1 cellular context compared by ENCODE assay signal in the genomic region with DNA sequence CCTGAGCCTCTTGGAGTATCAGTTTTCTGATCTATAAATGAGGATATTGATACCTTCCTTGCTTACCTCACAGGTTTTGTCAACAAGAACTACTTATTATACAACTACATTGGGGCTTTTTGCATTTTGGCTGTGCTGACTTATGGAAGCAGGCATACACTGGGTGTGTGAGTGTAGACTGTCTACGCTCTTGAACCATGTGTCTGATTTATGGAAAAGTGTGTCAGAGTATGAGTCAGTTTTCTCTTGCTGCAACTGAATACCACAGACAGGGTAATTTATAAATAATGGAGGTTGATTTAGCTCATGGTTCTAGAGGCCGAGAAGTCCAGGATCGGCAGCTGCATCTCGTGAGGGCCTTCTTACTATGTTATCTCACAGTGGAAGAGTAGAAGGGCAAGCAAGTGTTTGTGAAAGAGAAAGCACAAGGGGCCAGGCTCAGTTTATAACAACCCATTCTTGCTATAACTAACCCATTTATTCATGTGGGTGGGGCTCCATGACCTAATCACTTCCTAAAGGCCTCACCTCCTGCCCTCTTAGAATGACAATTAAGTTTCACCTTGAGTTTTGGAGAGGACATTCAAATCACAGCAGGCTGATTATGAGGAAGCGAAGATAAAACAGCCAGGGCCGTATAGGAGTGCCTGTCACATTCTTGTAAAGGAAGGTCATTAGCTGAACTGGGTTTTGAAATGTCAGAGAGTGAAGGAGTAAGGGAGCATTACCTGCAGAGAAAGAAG.
TF ChIP-seq lines count a peak whose summit lies in the region.

No MANE protein-coding gene starts in this region.

TF ChIP-seq in GM12878, 131 proteins besides CTCF, POLR2A, EP300 and RAD21 (continued from another document and continues in another):
- TF ChIP-seq TCF7 (IDR thresholded peaks at IDR 0.05; ENCODE audit: borderline replicate concordance), result peak; percentile 75
- TF ChIP-seq RCOR1 (conservative IDR thresholded peaks at IDR 0.05; ENCODE audit: low read depth, low read length), result 0 out of 2 replicates have a peak, but pooled peaks have one; percentile 56
- peak; percentile 72 for TF ChIP-seq EED (IDR thresholded peaks at IDR 0.05; ENCODE audit: low read depth)
- 0 out of 2 replicates have a peak, but pooled peaks have one; percentile 22 for TF ChIP-seq CREB1 (IDR thresholded peaks at IDR 0.05; ENCODE audit: low read depth)
- TF ChIP-seq POLR2AphosphoS5 (IDR thresholded peaks at IDR 0.05; ENCODE audit: low read length), result no peak
- peak; percentile 95 for TF ChIP-seq NR2F1 (conservative IDR thresholded peaks at IDR 0.05)
- TF ChIP-seq ETV6 (conservative IDR thresholded peaks at IDR 0.05 in 1 of 2, IDR thresholded peaks at IDR 0.05 in 1 of 2; ENCODE audit: borderline replicate concordance in 1 of 2, low read depth in 1 of 2), result peak in 1 of 2 experiments; percentile 99; a peak in 2 of 4 replicates
- peak; percentile 98 for TF ChIP-seq ESRRA (IDR thresholded peaks at IDR 0.05; ENCODE audit: low read length)
- TF ChIP-seq, protein P1, sequence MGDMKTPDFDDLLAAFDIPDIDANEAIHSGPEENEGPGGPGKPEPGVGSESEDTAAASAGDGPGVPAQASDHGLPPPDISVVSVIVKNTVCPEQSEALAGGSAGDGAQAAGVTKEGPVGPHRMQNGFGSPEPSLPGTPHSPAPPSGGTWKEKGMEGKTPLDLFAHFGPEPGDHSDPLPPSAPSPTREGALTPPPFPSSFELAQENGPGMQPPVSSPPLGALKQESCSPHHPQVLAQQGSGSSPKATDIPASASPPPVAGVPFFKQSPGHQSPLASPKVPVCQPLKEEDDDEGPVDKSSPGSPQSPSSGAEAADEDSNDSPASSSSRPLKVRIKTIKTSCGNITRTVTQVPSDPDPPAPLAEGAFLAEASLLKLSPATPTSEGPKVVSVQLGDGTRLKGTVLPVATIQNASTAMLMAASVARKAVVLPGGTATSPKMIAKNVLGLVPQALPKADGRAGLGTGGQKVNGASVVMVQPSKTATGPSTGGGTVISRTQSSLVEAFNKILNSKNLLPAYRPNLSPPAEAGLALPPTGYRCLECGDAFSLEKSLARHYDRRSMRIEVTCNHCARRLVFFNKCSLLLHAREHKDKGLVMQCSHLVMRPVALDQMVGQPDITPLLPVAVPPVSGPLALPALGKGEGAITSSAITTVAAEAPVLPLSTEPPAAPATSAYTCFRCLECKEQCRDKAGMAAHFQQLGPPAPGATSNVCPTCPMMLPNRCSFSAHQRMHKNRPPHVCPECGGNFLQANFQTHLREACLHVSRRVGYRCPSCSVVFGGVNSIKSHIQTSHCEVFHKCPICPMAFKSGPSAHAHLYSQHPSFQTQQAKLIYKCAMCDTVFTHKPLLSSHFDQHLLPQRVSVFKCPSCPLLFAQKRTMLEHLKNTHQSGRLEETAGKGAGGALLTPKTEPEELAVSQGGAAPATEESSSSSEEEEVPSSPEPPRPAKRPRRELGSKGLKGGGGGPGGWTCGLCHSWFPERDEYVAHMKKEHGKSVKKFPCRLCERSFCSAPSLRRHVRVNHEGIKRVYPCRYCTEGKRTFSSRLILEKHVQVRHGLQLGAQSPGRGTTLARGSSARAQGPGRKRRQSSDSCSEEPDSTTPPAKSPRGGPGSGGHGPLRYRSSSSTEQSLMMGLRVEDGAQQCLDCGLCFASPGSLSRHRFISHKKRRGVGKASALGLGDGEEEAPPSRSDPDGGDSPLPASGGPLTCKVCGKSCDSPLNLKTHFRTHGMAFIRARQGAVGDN (IDR thresholded peaks at IDR 0.05), result 0 out of 2 replicates have a peak, but pooled peaks have one; percentile 11
- peak; percentile 62; the same call in 1 of the 2 replicates for TF ChIP-seq FOXM1 (IDR thresholded peaks at IDR 0.05; ENCODE audit: low read depth, low read length)
- TF ChIP-seq NFIC (IDR thresholded peaks at IDR 0.05; ENCODE audit: low read depth, low read length), result peak; percentile 76
- TF ChIP-seq SMAD5 (IDR thresholded peaks at IDR 0.05; ENCODE audit: low read depth), result no peak
- TF ChIP-seq MTA2 (IDR thresholded peaks at IDR 0.05; ENCODE audit: low read depth), result peak; percentile 74
- TF ChIP-seq BCL11A (IDR thresholded peaks at IDR 0.05; ENCODE audit: low read depth, low read length), result peak; percentile 83
- peak; percentile 53 for TF ChIP-seq IKZF1 (conservative IDR thresholded peaks at IDR 0.05)
- TF ChIP-seq ZNF384 (IDR thresholded peaks at IDR 0.05; ENCODE audit: borderline replicate concordance, low read depth, low read length), result no peak
- TF ChIP-seq FOXK2 (IDR thresholded peaks at IDR 0.05), result no peak
- TF ChIP-seq SPI1 (IDR thresholded peaks at IDR 0.05; ENCODE audit: borderline replicate concordance, insufficient read depth, low read depth, low read length), result peak; percentile 80
- TF ChIP-seq SIN3A (IDR thresholded peaks at IDR 0.05; ENCODE audit: low read depth, low read length), result peak; percentile 43; the same call in 1 of the 2 replicates
- peak; percentile 76; the same call in 2 of the 3 replicates for TF ChIP-seq POU2F2 (IDR thresholded peaks at IDR 0.05; ENCODE audit: borderline replicate concordance, low read depth, low read length)
- peak; percentile 71; the same call in 1 of the 2 replicates for TF ChIP-seq TBL1XR1 (IDR thresholded peaks at IDR 0.05; ENCODE audit: low read depth, low read length)
- TF ChIP-seq, protein P2, sequence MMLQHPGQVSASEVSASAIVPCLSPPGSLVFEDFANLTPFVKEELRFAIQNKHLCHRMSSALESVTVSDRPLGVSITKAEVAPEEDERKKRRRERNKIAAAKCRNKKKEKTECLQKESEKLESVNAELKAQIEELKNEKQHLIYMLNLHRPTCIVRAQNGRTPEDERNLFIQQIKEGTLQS (IDR thresholded peaks at IDR 0.05; ENCODE audit: borderline replicate concordance, extremely low read depth, low read depth, low read length), result no peak
- TF ChIP-seq MEF2A (IDR thresholded peaks at IDR 0.05; ENCODE audit: insufficient read depth, low read depth, low read length), result 0 out of 2 replicates have a peak, but pooled peaks have one; percentile 19
- TF ChIP-seq CBFB (IDR thresholded peaks at IDR 0.05; ENCODE audit: low read depth), result 0 out of 2 replicates have a peak, but pooled peaks have one; percentile 24
- TF ChIP-seq EZH2 (IDR thresholded peaks at IDR 0.05; ENCODE audit: borderline replicate concordance, control insufficient read depth, low read depth, low read length), result no peak
- TF ChIP-seq, protein P3, sequence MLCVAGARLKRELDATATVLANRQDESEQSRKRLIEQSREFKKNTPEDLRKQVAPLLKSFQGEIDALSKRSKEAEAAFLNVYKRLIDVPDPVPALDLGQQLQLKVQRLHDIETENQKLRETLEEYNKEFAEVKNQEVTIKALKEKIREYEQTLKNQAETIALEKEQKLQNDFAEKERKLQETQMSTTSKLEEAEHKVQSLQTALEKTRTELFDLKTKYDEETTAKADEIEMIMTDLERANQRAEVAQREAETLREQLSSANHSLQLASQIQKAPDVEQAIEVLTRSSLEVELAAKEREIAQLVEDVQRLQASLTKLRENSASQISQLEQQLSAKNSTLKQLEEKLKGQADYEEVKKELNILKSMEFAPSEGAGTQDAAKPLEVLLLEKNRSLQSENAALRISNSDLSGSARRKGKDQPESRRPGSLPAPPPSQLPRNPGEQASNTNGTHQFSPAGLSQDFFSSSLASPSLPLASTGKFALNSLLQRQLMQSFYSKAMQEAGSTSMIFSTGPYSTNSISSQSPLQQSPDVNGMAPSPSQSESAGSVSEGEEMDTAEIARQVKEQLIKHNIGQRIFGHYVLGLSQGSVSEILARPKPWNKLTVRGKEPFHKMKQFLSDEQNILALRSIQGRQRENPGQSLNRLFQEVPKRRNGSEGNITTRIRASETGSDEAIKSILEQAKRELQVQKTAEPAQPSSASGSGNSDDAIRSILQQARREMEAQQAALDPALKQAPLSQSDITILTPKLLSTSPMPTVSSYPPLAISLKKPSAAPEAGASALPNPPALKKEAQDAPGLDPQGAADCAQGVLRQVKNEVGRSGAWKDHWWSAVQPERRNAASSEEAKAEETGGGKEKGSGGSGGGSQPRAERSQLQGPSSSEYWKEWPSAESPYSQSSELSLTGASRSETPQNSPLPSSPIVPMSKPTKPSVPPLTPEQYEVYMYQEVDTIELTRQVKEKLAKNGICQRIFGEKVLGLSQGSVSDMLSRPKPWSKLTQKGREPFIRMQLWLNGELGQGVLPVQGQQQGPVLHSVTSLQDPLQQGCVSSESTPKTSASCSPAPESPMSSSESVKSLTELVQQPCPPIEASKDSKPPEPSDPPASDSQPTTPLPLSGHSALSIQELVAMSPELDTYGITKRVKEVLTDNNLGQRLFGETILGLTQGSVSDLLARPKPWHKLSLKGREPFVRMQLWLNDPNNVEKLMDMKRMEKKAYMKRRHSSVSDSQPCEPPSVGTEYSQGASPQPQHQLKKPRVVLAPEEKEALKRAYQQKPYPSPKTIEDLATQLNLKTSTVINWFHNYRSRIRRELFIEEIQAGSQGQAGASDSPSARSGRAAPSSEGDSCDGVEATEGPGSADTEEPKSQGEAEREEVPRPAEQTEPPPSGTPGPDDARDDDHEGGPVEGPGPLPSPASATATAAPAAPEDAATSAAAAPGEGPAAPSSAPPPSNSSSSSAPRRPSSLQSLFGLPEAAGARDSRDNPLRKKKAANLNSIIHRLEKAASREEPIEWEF (IDR thresholded peaks at IDR 0.05; ENCODE audit: insufficient replicate concordance, low read depth, low read length), result peak; percentile 37
- TF ChIP-seq JUNB (IDR thresholded peaks at IDR 0.05), result peak; percentile 95
- peak; percentile 80 for TF ChIP-seq CREM (IDR thresholded peaks at IDR 0.05; ENCODE audit: low read depth)
- no peak for TF ChIP-seq PAX8 (IDR thresholded peaks at IDR 0.05)
- TF ChIP-seq, protein P4, sequence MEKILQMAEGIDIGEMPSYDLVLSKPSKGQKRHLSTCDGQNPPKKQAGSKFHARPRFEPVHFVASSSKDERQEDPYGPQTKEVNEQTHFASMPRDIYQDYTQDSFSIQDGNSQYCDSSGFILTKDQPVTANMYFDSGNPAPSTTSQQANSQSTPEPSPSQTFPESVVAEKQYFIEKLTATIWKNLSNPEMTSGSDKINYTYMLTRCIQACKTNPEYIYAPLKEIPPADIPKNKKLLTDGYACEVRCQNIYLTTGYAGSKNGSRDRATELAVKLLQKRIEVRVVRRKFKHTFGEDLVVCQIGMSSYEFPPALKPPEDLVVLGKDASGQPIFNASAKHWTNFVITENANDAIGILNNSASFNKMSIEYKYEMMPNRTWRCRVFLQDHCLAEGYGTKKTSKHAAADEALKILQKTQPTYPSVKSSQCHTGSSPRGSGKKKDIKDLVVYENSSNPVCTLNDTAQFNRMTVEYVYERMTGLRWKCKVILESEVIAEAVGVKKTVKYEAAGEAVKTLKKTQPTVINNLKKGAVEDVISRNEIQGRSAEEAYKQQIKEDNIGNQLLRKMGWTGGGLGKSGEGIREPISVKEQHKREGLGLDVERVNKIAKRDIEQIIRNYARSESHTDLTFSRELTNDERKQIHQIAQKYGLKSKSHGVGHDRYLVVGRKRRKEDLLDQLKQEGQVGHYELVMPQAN (conservative IDR thresholded peaks at IDR 0.05), result no peak
- TF ChIP-seq GABPA (IDR thresholded peaks at IDR 0.05; ENCODE audit: low read depth), result peak; percentile 55; the same call in 1 of the 2 replicates
- TF ChIP-seq RUNX3 (IDR thresholded peaks at IDR 0.05; ENCODE audit: low read length), result peak; percentile 66
- TF ChIP-seq BRCA1 (IDR thresholded peaks at IDR 0.05; ENCODE audit: low read depth, low read length), result no peak
- TF ChIP-seq, protein P5, sequence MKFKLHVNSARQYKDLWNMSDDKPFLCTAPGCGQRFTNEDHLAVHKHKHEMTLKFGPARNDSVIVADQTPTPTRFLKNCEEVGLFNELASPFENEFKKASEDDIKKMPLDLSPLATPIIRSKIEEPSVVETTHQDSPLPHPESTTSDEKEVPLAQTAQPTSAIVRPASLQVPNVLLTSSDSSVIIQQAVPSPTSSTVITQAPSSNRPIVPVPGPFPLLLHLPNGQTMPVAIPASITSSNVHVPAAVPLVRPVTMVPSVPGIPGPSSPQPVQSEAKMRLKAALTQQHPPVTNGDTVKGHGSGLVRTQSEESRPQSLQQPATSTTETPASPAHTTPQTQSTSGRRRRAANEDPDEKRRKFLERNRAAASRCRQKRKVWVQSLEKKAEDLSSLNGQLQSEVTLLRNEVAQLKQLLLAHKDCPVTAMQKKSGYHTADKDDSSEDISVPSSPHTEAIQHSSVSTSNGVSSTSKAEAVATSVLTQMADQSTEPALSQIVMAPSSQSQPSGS (IDR thresholded peaks at IDR 0.05; ENCODE audit: low read length), result peak; percentile 95
- 0 out of 2 replicates have a peak, but pooled peaks have one; percentile 46 for TF ChIP-seq PAX5 (IDR thresholded peaks at IDR 0.05; ENCODE audit: borderline replicate concordance, low read depth, low read length)
- TF ChIP-seq IRF4 (IDR thresholded peaks at IDR 0.05; ENCODE audit: low read depth, low read length), result 0 out of 2 replicates have a peak, but pooled peaks have one; percentile 50
- TF ChIP-seq DPF2 (IDR thresholded peaks at IDR 0.05), result peak; percentile 38; the same call in 1 of the 2 replicates
- no peak for TF ChIP-seq ZBED1 (IDR thresholded peaks at IDR 0.05; ENCODE audit: borderline replicate concordance)
- TF ChIP-seq, protein P6, sequence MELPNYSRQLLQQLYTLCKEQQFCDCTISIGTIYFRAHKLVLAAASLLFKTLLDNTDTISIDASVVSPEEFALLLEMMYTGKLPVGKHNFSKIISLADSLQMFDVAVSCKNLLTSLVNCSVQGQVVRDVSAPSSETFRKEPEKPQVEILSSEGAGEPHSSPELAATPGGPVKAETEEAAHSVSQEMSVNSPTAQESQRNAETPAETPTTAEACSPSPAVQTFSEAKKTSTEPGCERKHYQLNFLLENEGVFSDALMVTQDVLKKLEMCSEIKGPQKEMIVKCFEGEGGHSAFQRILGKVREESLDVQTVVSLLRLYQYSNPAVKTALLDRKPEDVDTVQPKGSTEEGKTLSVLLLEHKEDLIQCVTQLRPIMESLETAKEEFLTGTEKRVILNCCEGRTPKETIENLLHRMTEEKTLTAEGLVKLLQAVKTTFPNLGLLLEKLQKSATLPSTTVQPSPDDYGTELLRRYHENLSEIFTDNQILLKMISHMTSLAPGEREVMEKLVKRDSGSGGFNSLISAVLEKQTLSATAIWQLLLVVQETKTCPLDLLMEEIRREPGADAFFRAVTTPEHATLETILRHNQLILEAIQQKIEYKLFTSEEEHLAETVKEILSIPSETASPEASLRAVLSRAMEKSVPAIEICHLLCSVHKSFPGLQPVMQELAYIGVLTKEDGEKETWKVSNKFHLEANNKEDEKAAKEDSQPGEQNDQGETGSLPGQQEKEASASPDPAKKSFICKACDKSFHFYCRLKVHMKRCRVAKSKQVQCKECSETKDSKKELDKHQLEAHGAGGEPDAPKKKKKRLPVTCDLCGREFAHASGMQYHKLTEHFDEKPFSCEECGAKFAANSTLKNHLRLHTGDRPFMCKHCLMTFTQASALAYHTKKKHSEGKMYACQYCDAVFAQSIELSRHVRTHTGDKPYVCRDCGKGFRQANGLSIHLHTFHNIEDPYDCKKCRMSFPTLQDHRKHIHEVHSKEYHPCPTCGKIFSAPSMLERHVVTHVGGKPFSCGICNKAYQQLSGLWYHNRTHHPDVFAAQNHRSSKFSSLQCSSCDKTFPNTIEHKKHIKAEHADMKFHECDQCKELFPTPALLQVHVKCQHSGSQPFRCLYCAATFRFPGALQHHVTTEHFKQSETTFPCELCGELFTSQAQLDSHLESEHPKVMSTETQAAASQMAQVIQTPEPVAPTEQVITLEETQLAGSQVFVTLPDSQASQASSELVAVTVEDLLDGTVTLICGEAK (IDR thresholded peaks at IDR 0.05; ENCODE audit: borderline replicate concordance), result no peak
- TF ChIP-seq SP1 (IDR thresholded peaks at IDR 0.05; ENCODE audit: low read depth, low read length), result no peak
- peak; percentile 68; the same call in 1 of the 2 replicates for TF ChIP-seq MXI1 (IDR thresholded peaks at IDR 0.05; ENCODE audit: low read depth, low read length)
